In the genomic region with DNA sequence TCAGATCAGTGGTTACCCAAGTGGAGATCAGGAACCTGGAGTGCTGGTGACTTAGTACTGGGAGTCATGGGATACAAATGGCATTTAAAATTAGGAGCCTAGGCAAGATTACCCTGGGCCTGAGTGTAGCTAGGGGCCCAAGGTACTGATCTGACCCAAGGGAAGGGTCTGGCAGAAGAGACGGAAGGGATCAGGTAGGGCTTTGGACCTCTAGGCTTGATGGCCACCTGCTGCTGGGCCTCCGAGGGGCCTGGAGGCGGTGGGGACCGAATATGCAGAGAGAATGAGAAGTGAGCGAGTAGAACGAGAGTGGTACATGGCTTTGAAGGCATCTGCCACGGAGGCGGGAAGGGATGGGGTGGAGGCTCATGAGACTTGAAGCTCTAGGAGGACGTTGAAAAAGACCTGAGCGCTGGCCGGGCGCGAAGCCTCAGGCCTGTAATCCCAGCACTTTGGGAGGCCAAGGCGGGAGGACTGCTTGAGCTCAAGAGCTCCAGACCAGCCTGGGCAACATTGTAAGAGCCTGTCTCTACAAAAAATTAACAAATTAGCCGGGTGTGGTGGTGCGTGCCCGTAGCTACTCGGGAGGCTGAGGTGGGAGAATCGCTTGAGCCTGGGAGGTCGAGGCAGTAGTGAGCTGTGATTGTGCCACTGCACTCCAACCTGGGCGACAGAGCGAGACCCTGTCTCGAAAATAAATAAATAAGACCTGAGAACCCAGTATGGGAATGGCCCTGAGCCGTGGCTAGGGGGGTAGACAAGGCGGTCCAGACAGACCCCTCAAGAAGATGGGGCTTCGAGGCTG, we compare ENCODE assay signal across 7 cellular contexts. TPM values are rescaled to one million over a fixed set of nuclear protein-coding genes. Genes with fewer than 3 reads are reported as not detected.
DNase-seq lines count a peak whose midpoint lies in the region; ATAC-seq and TF ChIP-seq lines count a peak whose summit lies in the region.

No MANE protein-coding gene starts in this region.

- peaks cover 7% of the 10 kb centered on the region for H3K27me3 ChIP-seq in iPS-15b (ENCODE audit: control insufficient read depth, insufficient read depth, low read length)

- no peak for TF ChIP-seq CTCF in HFF-Myc (IDR thresholded peaks at IDR 0.05; ENCODE audit: low read depth, low read length, missing control alignments)

- CTCF ChIA-PET in activated CD8-positive, alpha-beta T cell treated with anti-CD3 and anti-CD28 coated beads, Interleukin-2, amount 10 ng/mL, durations not matched to agents 7 days and 5 days (lab: Charles Lee) = interaction anchor here (1.0 to 1.4 kb wide), 6 partner anchors 16 to 307 kb away, joined by 3 to 8 read pairs (median 4); partner anchors contain the start of gene SDF2L1

- POLR2A ChIA-PET in activated CD8-positive, alpha-beta T cell treated with anti-CD3 and anti-CD28 coated beads, Interleukin-2, amount 10 ng/mL, durations not matched to agents 7 days and 5 days (lab: Charles Lee) = interaction anchor here (0.6 to 2.3 kb wide), 10 partner anchors 9 to 1527 kb away, joined by 3 to 12 read pairs (median 4); partner anchors contain the start of gene SDF2L1

- peaks cover 8% of the 10 kb centered on the region for H3K36me3 Mint-ChIP-seq in activated CD8-positive, alpha-beta T cell treated with anti-CD3 and anti-CD28 coated beads, Interleukin-2, amount 10 ng/mL, durations not matched to agents 7 days and 5 days (ENCODE audit: low read depth)
- H3K36me3 Mint-ChIP-seq in stimulated activated naive B cell treated with anti-CD40 and anti-IgM and Interleukin-4, amounts not matched to agents 10 μg/mL and 1 μg/mL and 100 μg/mL, for 72 hours = peaks cover 8 to 12% of the 10 kb centered on the region in 2 donors

- peak overlapping the region; percentile 100 for H3K4me3 Mint-ChIP-seq in activated CD8-positive, alpha-beta T cell treated with anti-CD3 and anti-CD28 coated beads, Interleukin-2, amount 10 ng/mL, durations not matched to agents 7 days and 5 days
- peak overlapping the region; percentile 99 for H3K4me3 Mint-ChIP-seq in stimulated activated naive B cell treated with anti-CD40 and anti-IgM and Interleukin-4, amounts not matched to agents 10 μg/mL and 1 μg/mL and 100 μg/mL, for 72 hours

- peak overlapping the region; percentile 94 for H3K4me3 ChIP-seq in HFF-Myc (replicated peaks; ENCODE audit: low read depth, low read length)
- peak overlapping the region; percentile 94 for H3K4me3 ChIP-seq in iPS-15b (ENCODE audit: low read depth, low read length)

- H3K4me1 ChIP-seq in iPS-15b (ENCODE audit: control insufficient read depth, insufficient read depth, low read length) = no peaks in the 10 kb centered on the region

- peaks cover 25% of the 10 kb centered on the region for H3K4me1 Mint-ChIP-seq in activated CD8-positive, alpha-beta T cell treated with anti-CD3 and anti-CD28 coated beads, Interleukin-2, amount 10 ng/mL, durations not matched to agents 7 days and 5 days (ENCODE audit: low read depth)
- H3K4me1 Mint-ChIP-seq in stimulated activated naive B cell treated with anti-CD40 and anti-IgM and Interleukin-4, amounts not matched to agents 10 μg/mL and 1 μg/mL and 100 μg/mL, for 72 hours = peaks cover 19 to 36% of the 10 kb centered on the region in 2 donors

- no peaks in the 10 kb centered on the region for H3K36me3 ChIP-seq in iPS-15b (ENCODE audit: control insufficient read depth, insufficient read depth, low read length)

- no peaks in the 10 kb centered on the region for H3K9me3 ChIP-seq in iPS-15b (ENCODE audit: control insufficient read depth, insufficient read depth, low read length)

- H3K9me3 Mint-ChIP-seq in activated CD8-positive, alpha-beta T cell treated with anti-CD3 and anti-CD28 coated beads, Interleukin-2, amount 10 ng/mL, durations not matched to agents 7 days and 5 days (ENCODE audit: insufficient read depth) = no peaks in the 10 kb centered on the region
- peaks cover 0 to 2% of the 10 kb centered on the region in 2 donors for H3K9me3 Mint-ChIP-seq in stimulated activated naive B cell treated with anti-CD40 and anti-IgM and Interleukin-4, amounts not matched to agents 10 μg/mL and 1 μg/mL and 100 μg/mL, for 72 hours

- peak overlapping the region; percentile 99 for H3K27ac Mint-ChIP-seq in activated CD8-positive, alpha-beta T cell treated with anti-CD3 and anti-CD28 coated beads, Interleukin-2, amount 10 ng/mL, durations not matched to agents 7 days and 5 days
- H3K27ac Mint-ChIP-seq in stimulated activated naive B cell treated with anti-CD40 and anti-IgM and Interleukin-4, amounts not matched to agents 10 μg/mL and 1 μg/mL and 100 μg/mL, for 72 hours = peak overlapping the region; percentile 99

- H3K9ac ChIP-seq in iPS-15b (ENCODE audit: low read depth, low read length) = no peak overlapping the region

- no peak for ATAC-seq in activated CD8-positive, alpha-beta T cell treated with anti-CD3 and anti-CD28 coated beads, Interleukin-2, amount 10 ng/mL, durations not matched to agents 7 days and 5 days
- ATAC-seq in stimulated activated naive B cell treated with anti-CD40 and anti-IgM and Interleukin-4, amounts not matched to agents 10 μg/mL and 1 μg/mL and 100 μg/mL, for 72 hours (replicated peaks) = no peak

- no peak for DNase-seq in HFF-Myc (ENCODE audit: extremely low read depth, low read depth)
- DNase-seq in activated CD8-positive, alpha-beta T cell treated with anti-CD3 and anti-CD28 coated beads, Interleukin-2, amount 10 ng/mL, durations not matched to agents 7 days and 5 days = no peak
- no peak for DNase-seq in stimulated activated naive B cell treated with anti-CD40 and anti-IgM and Interleukin-4, amounts not matched to agents 10 μg/mL and 1 μg/mL and 100 μg/mL, for 72 hours
- no peak for DNase-seq in islet precursor cell
- DNase-seq in kidney glomerular epithelial cell (lab: John Stamatoyannopoulos, UW) = no peak
- no peak for DNase-seq in stimulated activated CD4-positive, alpha-beta T cell treated with anti-CD3 and anti-CD28 coated beads, Interleukin-12 subunit alpha, Interleukin-12 subunit beta, amount 100 ng/mL, for 4 hours

- H3K27me3 Mint-ChIP-seq in activated CD8-positive, alpha-beta T cell treated with anti-CD3 and anti-CD28 coated beads, Interleukin-2, amount 10 ng/mL, durations not matched to agents 7 days and 5 days (ENCODE audit: low read depth) = no peaks in the 10 kb centered on the region
- no peaks in the 10 kb centered on the region for H3K27me3 Mint-ChIP-seq in stimulated activated naive B cell treated with anti-CD40 and anti-IgM and Interleukin-4, amounts not matched to agents 10 μg/mL and 1 μg/mL and 100 μg/mL, for 72 hours

RNA-seq across cellular contexts. Expression of gene PPIL2, which starts 0.6 kb away (rescaled TPM):
- total RNA-seq in activated CD8-positive, alpha-beta T cell treated with anti-CD3 and anti-CD28 coated beads, Interleukin-2, amount 10 ng/mL, durations not matched to agents 7 days and 5 days = 10 to 100 TPM; 66.0 to 72.1 TPM

RNA-seq across cellular contexts. Expression of gene SDF2L1, which starts 23.1 kb away (rescaled TPM):
- total RNA-seq in activated CD8-positive, alpha-beta T cell treated with anti-CD3 and anti-CD28 coated beads, Interleukin-2, amount 10 ng/mL, durations not matched to agents 7 days and 5 days = 10 to 100 TPM; 85.9 to 86.4 TPM

RNA-seq across cellular contexts. Expression of gene CCDC116, which starts 32.7 kb away (rescaled TPM):
- total RNA-seq in activated CD8-positive, alpha-beta T cell treated with anti-CD3 and anti-CD28 coated beads, Interleukin-2, amount 10 ng/mL, durations not matched to agents 7 days and 5 days = 1 to 10 TPM in 1 of 2 experiments, under 1 TPM in 1; 0.66 to 1.6 TPM

RNA-seq across cellular contexts. Expression of gene YDJC, which starts 35.4 kb away (rescaled TPM):
- 10 to 100 TPM; 46.7 to 47.1 TPM for total RNA-seq in activated CD8-positive, alpha-beta T cell treated with anti-CD3 and anti-CD28 coated beads, Interleukin-2, amount 10 ng/mL, durations not matched to agents 7 days and 5 days
